9 cellular contexts compared by ENCODE assay signal in genomic region chr12:105740970-105741725, GRCh38.
DNase-seq lines count a peak whose midpoint lies in the region; ATAC-seq and TF ChIP-seq lines count a peak whose summit lies in the region.
"Had no signal": no experiment of that assay in that cellular context is flagged by ENCODE, and none has a peak within 500 bp of the region (broad histone marks: within the 10 kb centered on the region; RNA-seq: fewer than 3 reads in every experiment).

No MANE protein-coding gene starts in this region.

- TF ChIP-seq POLR2A in testis (IDR thresholded peaks at IDR 0.05): no peak

- no peak for ATAC-seq in HG02840 (IDR thresholded peaks at IDR 0.05; ENCODE audit: low FRiP score, unreplicated experiment)

- no peaks in the 10 kb centered on the region for H3K9me3 ChIP-seq in testis

- H3K36me3 Mint-ChIP-seq in brain: no peaks in the 10 kb centered on the region
- H3K36me3 Mint-ChIP-seq: activated naive CD8-positive, alpha-beta T cell had no signal

- no peak overlapping the region for H3K27ac ChIP-seq in testis
- H3K27ac ChIP-seq: VCaP had no signal

- peaks cover 8% of the 10 kb centered on the region for H3K4me1 ChIP-seq in testis

- H3K27me3 ChIP-seq in testis: no peaks in the 10 kb centered on the region

- peak overlapping the region in 3 of 5 experiments; percentile 6 to 76 (median 72) for H3K27ac Mint-ChIP-seq in brain
- H3K27ac Mint-ChIP-seq: activated naive CD8-positive, alpha-beta T cell had no signal

- DNase-seq in NCI-H1105 treated with DMSO at 0.1 percent for 48 hours (lab: John Stamatoyannopoulos, UW) (peak; percentile 53), left kidney (ENCODE audit: low read depth, low spot score) (peak; percentile 18), testis (peak; percentile 56), NOMO-1 (lab: John Stamatoyannopoulos, UW; ENCODE audit: unreplicated experiment in 2 of 2) (no peak)
- DNase-seq in stimulated activated CD4-positive, alpha-beta T cell treated with anti-CD3 and anti-CD28 coated beads, Interleukin-4, amount 100 ng/mL, for 24 hours: no peak

- peaks cover 0 to 2% (median 0%) of the 10 kb centered on the region in 5 experiments for H3K9me3 Mint-ChIP-seq in brain

- 51 to 52% methylated on average over 9 of the region's 9 CpGs for WGBS in testis, 2 donors

- TF ChIP-seq CTCF in brain (conservative IDR thresholded peaks at IDR 0.05) (no peak), testis (IDR thresholded peaks at IDR 0.05) (no peak)

- no peak overlapping the region for H3K4me3 Mint-ChIP-seq in brain
- H3K4me3 Mint-ChIP-seq: activated naive CD8-positive, alpha-beta T cell had no signal

- intact Hi-C loops in testis (cut with DNase I; ENCODE audit: low total_unique reads): no loop called here

- peaks cover 30% of the 10 kb centered on the region for H3K4me1 Mint-ChIP-seq in brain

- H3K4me3 ChIP-seq in testis: no peak overlapping the region

- H3K27me3 Mint-ChIP-seq in brain: peaks cover 5% of the 10 kb centered on the region
- H3K27me3 Mint-ChIP-seq: activated naive CD8-positive, alpha-beta T cell had no signal

- no peaks in the 10 kb centered on the region for H3K36me3 ChIP-seq in testis (ENCODE audit: low read depth, missing control alignments)

Comparison
In these comparisons a context has a peak if more than half of its experiments do, and no peak if none do; other contexts are left out.
1. DNase-seq: peak in NCI-H1105 treated with DMSO at 0.1 percent for 48 hours (single experiment), left kidney (single experiment) and testis (single experiment); none in NOMO-1 (0 of 2) and stimulated activated CD4-positive, alpha-beta T cell treated with anti-CD3 and anti-CD28 coated beads, Interleukin-4, amount 100 ng/mL, for 24 hours (single experiment).